ENCODE assay signal across 11 cellular contexts in genomic region chr2:231665208-231665921, GRCh38. TPM values are rescaled to one million over a fixed set of nuclear protein-coding genes. Genes with fewer than 3 reads are reported as not detected.
A peak's percentile ranks its signal among the peaks of the same experiment; 100 is the strongest.
DNase-seq lines count a peak whose midpoint lies in the region; ATAC-seq and TF ChIP-seq lines count a peak whose summit lies in the region.
"Had no signal": no experiment of that assay in that cellular context is flagged by ENCODE, and none has a peak within 500 bp of the region (broad histone marks: within the 10 kb centered on the region; RNA-seq: fewer than 3 reads in every experiment).

No MANE protein-coding gene starts in this region.

- no peak for DNase-seq in heart right ventricle
- no peak for DNase-seq in left ventricle myocardium superior
- no peak for DNase-seq in naive thymus-derived CD8-positive, alpha-beta T cell
- no peak for DNase-seq in aorta
- no peak for DNase-seq in hypothalamus (lab: John Stamatoyannopoulos, UW)

- WGBS in heart right ventricle, 2 donors: 86 to 88% methylated on average over 14 of the region's 14 CpGs
- WGBS in aorta, 2 donors: 83% methylated on average over 14 of the region's 14 CpGs

- POLR2A ChIA-PET in naive thymus-derived CD8-positive, alpha-beta T cell (lab: Charles Lee): interaction anchor here (1.0 to 6.1 kb wide), 6 partner anchors 12 to 202 kb away, joined by 3 to 44 read pairs (median 3); partner anchors contain the start of gene PTMA

- peak overlapping the region in 6 of 10 donors; percentile 37 to 84 (median 69) for H3K27ac Mint-ChIP-seq in naive thymus-derived CD8-positive, alpha-beta T cell
- H3K27ac Mint-ChIP-seq: activated naive CD8-positive, alpha-beta T cell; stimulated activated effector memory CD8-positive, alpha-beta T cell treated with anti-CD3 and anti-CD28 coated beads, Interleukin-12 subunit alpha, Interleukin-12 subunit beta, amount 100 ng/mL, for 72 hours had no signal

- H3K4me3 Mint-ChIP-seq in naive thymus-derived CD8-positive, alpha-beta T cell: peak overlapping the region in 1 of 10 donors; percentile 34
- H3K4me3 Mint-ChIP-seq: activated naive CD8-positive, alpha-beta T cell had no signal

- no peaks in the 10 kb centered on the region for H3K27me3 Mint-ChIP-seq in naive thymus-derived CD8-positive, alpha-beta T cell
- H3K27me3 Mint-ChIP-seq: activated naive CD8-positive, alpha-beta T cell had no signal

- H3K27ac ChIP-seq in heart right ventricle (peak overlapping the region; percentile 96 to 100 (median 99)), cingulate gyrus (ENCODE audit: low read depth, low read length) (peak overlapping the region; percentile 98), aorta (ENCODE audit: low read depth in 1 of 2, low read length in 2 of 2) (peak overlapping the region; percentile 86 to 98)

- H3K4me1 ChIP-seq in heart right ventricle (peaks cover 16 to 54% (median 37%) of the 10 kb centered on the region in 9 donors), aorta (ENCODE audit: control insufficient read depth in 1 of 2, insufficient read depth in 2 of 2, low read length in 2 of 2) (no peaks in the 10 kb centered on the region)

- no peak for ATAC-seq in heart right ventricle
- no peak for ATAC-seq in left ventricle myocardium superior
- ATAC-seq in naive thymus-derived CD8-positive, alpha-beta T cell: no peak
- ATAC-seq in aorta (ENCODE audit: low FRiP score): no peak
- no peak for ATAC-seq in GM18858 (IDR thresholded peaks at IDR 0.05; ENCODE audit: unreplicated experiment)
- no peak for ATAC-seq in HG03565 (IDR thresholded peaks at IDR 0.05; ENCODE audit: unreplicated experiment)
- ATAC-seq: stimulated activated effector memory CD8-positive, alpha-beta T cell treated with anti-CD3 and anti-CD28 coated beads, Interleukin-12 subunit alpha, Interleukin-12 subunit beta, amount 100 ng/mL, for 72 hours had no signal

- H3K4me1 Mint-ChIP-seq in naive thymus-derived CD8-positive, alpha-beta T cell: peaks cover 6 to 57% (median 17%) of the 10 kb centered on the region in 4 donors
- H3K4me1 Mint-ChIP-seq: stimulated activated effector memory CD8-positive, alpha-beta T cell treated with anti-CD3 and anti-CD28 coated beads, Interleukin-12 subunit alpha, Interleukin-12 subunit beta, amount 100 ng/mL, for 72 hours had no signal

- H3K27me3 ChIP-seq in heart right ventricle: no peaks in the 10 kb centered on the region
- H3K27me3 ChIP-seq in aorta (ENCODE audit: control insufficient read depth in 1 of 2, insufficient read depth in 2 of 2, low read length in 1 of 2): no peaks in the 10 kb centered on the region

- no peaks in the 10 kb centered on the region for H3K9me3 ChIP-seq in heart right ventricle
- no peaks in the 10 kb centered on the region for H3K9me3 ChIP-seq in aorta (ENCODE audit: control insufficient read depth, low read length)

- TF ChIP-seq CTCF in heart right ventricle (IDR thresholded peaks at IDR 0.05): no peak

- H3K4me3 ChIP-seq in heart right ventricle: peak overlapping the region in 9 of 10 donors; percentile 39 to 60 (median 53)
- no peak overlapping the region for H3K4me3 ChIP-seq in aorta (ENCODE audit: low read length in 2 of 2)

- H3K36me3 ChIP-seq in heart right ventricle (no peaks in the 10 kb centered on the region), aorta (ENCODE audit: control insufficient read depth in 1 of 2, insufficient read depth in 2 of 2, low read length in 1 of 2) (no peaks in the 10 kb centered on the region)

- no peaks in the 10 kb centered on the region for H3K9me3 Mint-ChIP-seq in naive thymus-derived CD8-positive, alpha-beta T cell
- H3K9me3 Mint-ChIP-seq: stimulated activated effector memory CD8-positive, alpha-beta T cell treated with anti-CD3 and anti-CD28 coated beads, Interleukin-12 subunit alpha, Interleukin-12 subunit beta, amount 100 ng/mL, for 72 hours had no signal

- peaks cover 0 to 4% (median 0%) of the 10 kb centered on the region in 3 donors for H3K36me3 Mint-ChIP-seq in naive thymus-derived CD8-positive, alpha-beta T cell
- H3K36me3 Mint-ChIP-seq: activated naive CD8-positive, alpha-beta T cell; CD4-positive, CD25-positive, alpha-beta regulatory T cell had no signal

- intact Hi-C loops in heart right ventricle (cut with DNase I) (no loop called here), left ventricle myocardium superior (cut with micrococcal nuclease) (loop anchor here (5.0 kb wide), 1 partner anchor 53 kb away; no protein-coding TSS in a partner anchor), aorta (cut with DNase I) (no loop called here)

RNA-seq across cellular contexts. Expression of gene PTMA, which starts 43.0 kb away (rescaled TPM):
- total RNA-seq in heart right ventricle: 100 to 1,000 TPM; 133 to 348 (median 164) TPM
- polyA plus RNA-seq in heart right ventricle: 100 to 1,000 TPM; 567 to 626 TPM
- 207 TPM for total RNA-seq in left ventricle myocardium superior
- total RNA-seq in naive thymus-derived CD8-positive, alpha-beta T cell: 1,000 to 10,000 TPM; 1,008 to 1,051 TPM
- 1,000 to 10,000 TPM; 1,851 to 2,224 (median 2,052) TPM for polyA plus RNA-seq in naive thymus-derived CD8-positive, alpha-beta T cell
- total RNA-seq in aorta: 100 to 1,000 TPM; 792 to 882 TPM
- polyA plus RNA-seq in aorta: 1,000 to 10,000 TPM; 1,255 to 2,243 TPM

Comparison
In these comparisons a context has a peak if more than half of its experiments do, and no peak if none do; other contexts are left out.
1. H3K4me3 ChIP-seq: peak in heart right ventricle (9 of 10); none in aorta (0 of 2).
2. Peak in every context shown above with its lines, with median percentiles within 50 percentile points of each other: H3K27ac ChIP-seq.